24 cellular contexts compared by ENCODE assay signal in the genomic region with DNA sequence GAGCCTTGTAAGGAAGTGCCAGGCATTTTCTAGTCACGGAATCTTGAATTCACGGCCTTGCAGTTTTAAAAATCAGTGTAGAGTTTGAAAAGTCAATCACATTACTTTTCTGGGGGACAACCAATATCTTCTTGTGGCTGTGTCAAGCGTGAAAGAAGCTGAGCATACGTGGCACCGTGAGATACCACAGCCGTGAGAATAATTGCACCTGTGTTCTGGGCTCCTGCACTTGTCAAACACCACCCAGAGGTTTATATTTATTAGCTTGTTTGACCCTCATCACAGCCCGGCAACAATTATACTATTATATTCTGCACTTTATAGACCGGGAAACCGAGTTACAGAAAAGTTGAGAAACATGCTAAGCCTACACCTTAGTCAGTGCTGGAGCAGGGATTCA. TPM values are rescaled to one million over a fixed set of nuclear protein-coding genes. Genes with fewer than 3 reads are reported as not detected.
DNase-seq lines count a peak whose midpoint lies in the region; ATAC-seq, FAIRE-seq and TF ChIP-seq lines count a peak whose summit lies in the region.
"Had no signal": no experiment of that assay in that cellular context is flagged by ENCODE, and none has a peak within 500 bp of the region (broad histone marks: within the 10 kb centered on the region; RNA-seq: fewer than 3 reads in every experiment).

No MANE protein-coding gene starts in this region.

- peak; percentile 54 to 84 (median 76) for DNase-seq in body of pancreas
- peak in 3 of 6 donors; percentile 47 to 66 (median 61) for DNase-seq in pancreas
- DNase-seq in Right ventricle myocardium inferior (ENCODE audit: missing footprints), result no peak
- DNase-seq in putamen (ENCODE audit: low spot score), result no peak
- no peak for DNase-seq in uterus
- DNase-seq: 8988T; ACHN; AML-193; BE2C; CD4-positive, alpha-beta T cell; CD8-positive, alpha-beta memory T cell; DMS 273 treated with DMSO at 0.1 percent for 48 hours; DMS79; EL; GDM1; GOT3; HFFc6 had no signal

- H3K9ac ChIP-seq in stomach smooth muscle (ENCODE audit: low read length in 2 of 2), result no peak overlapping the region
- H3K9ac ChIP-seq: BLaER1 treated with 17β-estradiol and CSF1 and Interleukin-3, amounts not matched to agents 10 nM and 100 nM had no signal

- intact Hi-C loops in body of pancreas (cut with DNase I) (no loop called here), pancreas (cut with DNase I) (no loop called here), Right ventricle myocardium inferior (cut with DNase I) (no loop called here), uterus (cut with DNase I; ENCODE audit: low total_unique reads) (no loop called here)

- peak; percentile 87 for ATAC-seq in body of pancreas
- peak; percentile 73 to 87 (median 86) for ATAC-seq in pancreas
- ATAC-seq in Right ventricle myocardium inferior, result no peak
- ATAC-seq: A549, GM12878 had no signal

- H3K9me3 ChIP-seq in body of pancreas (no peaks in the 10 kb centered on the region), pancreas (no peaks in the 10 kb centered on the region), stomach smooth muscle (ENCODE audit: control insufficient read depth in 2 of 2, low read length in 2 of 2) (no peaks in the 10 kb centered on the region), uterus (no peaks in the 10 kb centered on the region)
- H3K9me3 ChIP-seq: BE2C, HAP-1 had no signal

- TF ChIP-seq POLR2A in body of pancreas (IDR thresholded peaks at IDR 0.05), result no peak
- no peak for TF ChIP-seq POLR2A in uterus (IDR thresholded peaks at IDR 0.05)

- H3K4me3 ChIP-seq in body of pancreas (no peak overlapping the region), pancreas (no peak overlapping the region), stomach smooth muscle (ENCODE audit: low read length in 2 of 2) (no peak overlapping the region), uterus (no peak overlapping the region)
- H3K4me3 ChIP-seq: A549; BLaER1 treated with 17β-estradiol and CSF1 and Interleukin-3, amounts not matched to agents 10 nM and 100 nM; GM12878; HAP-1 had no signal

- no peak for FAIRE-seq in pancreas (lab: Jason Lieb, UNC)
- FAIRE-seq: A549, D721Med, GM12878, H54 had no signal

- H3K27ac ChIP-seq in body of pancreas (peak overlapping the region in 3 of 4 donors; percentile 43 to 63 (median 52)), pancreas (peak overlapping the region in 1 of 4 donors; percentile 29), stomach smooth muscle (ENCODE audit: low read length) (peak overlapping the region; percentile 26), uterus (no peak overlapping the region)
- H3K27ac ChIP-seq: A549; BLaER1 treated with 17β-estradiol and CSF1 and Interleukin-3, amounts not matched to agents 10 nM and 100 nM had no signal

- H3K27me3 ChIP-seq in body of pancreas (no peaks in the 10 kb centered on the region), pancreas (no peaks in the 10 kb centered on the region), stomach smooth muscle (ENCODE audit: control insufficient read depth in 1 of 2, insufficient read depth in 2 of 2, low read length in 2 of 2) (no peaks in the 10 kb centered on the region), uterus (peaks cover 0 to 4% of the 10 kb centered on the region in 2 donors)
- H3K27me3 ChIP-seq: BLaER1 treated with 17β-estradiol and CSF1 and Interleukin-3, amounts not matched to agents 10 nM and 100 nM had no signal

- H3K4me1 ChIP-seq in body of pancreas (peaks cover 25% of the 10 kb centered on the region), pancreas (peaks cover 0 to 19% (median 10%) of the 10 kb centered on the region in 3 donors), stomach smooth muscle (ENCODE audit: control insufficient read depth, insufficient read depth, low read length) (peaks cover 19% of the 10 kb centered on the region), uterus (no peaks in the 10 kb centered on the region)
- H3K4me1 ChIP-seq: A549, BE2C, HAP-1 had no signal

- no peaks in the 10 kb centered on the region for H3K36me3 ChIP-seq in body of pancreas (replicated peaks in 1 of 2; ENCODE audit: insufficient read depth in 1 of 2, low read depth in 2 of 2)
- H3K36me3 ChIP-seq in pancreas, result no peaks in the 10 kb centered on the region
- H3K36me3 ChIP-seq in stomach smooth muscle (ENCODE audit: control insufficient read depth in 2 of 2, insufficient read depth in 2 of 2, low read length in 2 of 2), result peaks cover 8 to 14% of the 10 kb centered on the region in 2 donors
- no peaks in the 10 kb centered on the region for H3K36me3 ChIP-seq in uterus
- H3K36me3 ChIP-seq: BE2C; BLaER1 treated with 17β-estradiol and CSF1 and Interleukin-3, amounts not matched to agents 10 nM and 100 nM; HAP-1 had no signal

- 24 to 29% methylated on average over 9 of the region's 9 CpGs for WGBS in body of pancreas, 2 donors
- WGBS in pancreas, 2 donors, result 23 to 24% methylated on average over 9 of the region's 9 CpGs

- TF ChIP-seq CTCF in body of pancreas (IDR thresholded peaks at IDR 0.05) (no peak), pancreas (IDR thresholded peaks at IDR 0.05) (no peak), uterus (IDR thresholded peaks at IDR 0.05) (no peak)

RNA-seq across cellular contexts. Expression of a gene that starts 45.2 kb away (rescaled TPM):
- total RNA-seq in body of pancreas (10 to 100 TPM; 29.6 to 31.0 TPM), pancreas (10 to 100 TPM; 10.8 to 32.7 (median 14.4) TPM), Right ventricle myocardium inferior (15.9 TPM), uterus (10 to 100 TPM; 10.2 to 45.1 (median 25.0) TPM)
- 10 to 100 TPM; 16.2 to 29.8 TPM for polyA plus RNA-seq in pancreas

Comparison
In these comparisons a context has a peak if more than half of its experiments do, and no peak if none do; other contexts are left out.
1. DNase-seq: peak in body of pancreas (4 of 4); none in Right ventricle myocardium inferior (single experiment), putamen (single experiment) and uterus (0 of 2).
2. H3K27ac ChIP-seq: peak in body of pancreas (3 of 4) and stomach smooth muscle (single experiment); none in uterus (0 of 2).